In genomic region chr20:51494241-51495110, GRCh38 we compare ENCODE assay signal across 14 cellular contexts. TPM values are rescaled to one million over a fixed set of nuclear protein-coding genes. Genes with fewer than 3 reads are reported as not detected.
DNase-seq lines count a peak whose midpoint lies in the region; ATAC-seq, FAIRE-seq and TF ChIP-seq lines count a peak whose summit lies in the region.
"Had no signal": no experiment of that assay in that cellular context is flagged by ENCODE, and none has a peak within 500 bp of the region (broad histone marks: within the 10 kb centered on the region; RNA-seq: fewer than 3 reads in every experiment).

No MANE protein-coding gene starts in this region.

- peaks cover 10% of the 10 kb centered on the region; the same call in 2 of the 3 replicates for H3K36me3 ChIP-seq in K562 (ENCODE audit: control insufficient read depth, insufficient read depth, low read length)
- no peaks in the 10 kb centered on the region for H3K36me3 ChIP-seq in transverse colon
- H3K36me3 ChIP-seq: heart left ventricle had no signal

- CTCF ChIA-PET in activated B cell treated with CpG ODN at 0.5 μM for 24 hours (lab: Charles Lee): interaction anchor here (1.0 kb wide), 1 partner anchor 109 kb away, joined by 4 read pairs; no protein-coding TSS in a partner anchor
- CTCF ChIA-PET in K562 (lab: Yijun Ruan, JAX; ENCODE audit: low intra/inter-chr PET ratio): no interaction called here

- ATAC-seq in activated B cell treated with CpG ODN at 0.5 μM for 24 hours (ENCODE audit: low read depth) (no peak), K562 (no peak), GM21528 (IDR thresholded peaks at IDR 0.05; ENCODE audit: low FRiP score, unreplicated experiment) (no peak)
- ATAC-seq in stimulated activated naive B cell treated with anti-CD40 and anti-IgM and Interleukin-4, amounts not matched to agents 10 μg/mL and 1 μg/mL and 100 μg/mL, for 72 hours (replicated peaks): no peak
- ATAC-seq: heart left ventricle, left colon had no signal

- TF ChIP-seq RAD21 in K562 (CRISPR knock-in tag; conservative IDR thresholded peaks at IDR 0.05 in 1 of 2, IDR thresholded peaks at IDR 0.05 in 1 of 2): no peak

- TF ChIP-seq EP300 in K562 (IDR thresholded peaks at IDR 0.05; ENCODE audit: low read length) (no peak), transverse colon (IDR thresholded peaks at IDR 0.05; ENCODE audit: low read depth) (no peak)

- H3K27ac ChIP-seq in K562 (ENCODE audit: extremely low read depth, low read depth, low read length): no peak overlapping the region
- no peak overlapping the region for H3K27ac ChIP-seq in transverse colon
- H3K27ac ChIP-seq: epithelial cell of prostate had no signal

- POLR2A ChIA-PET in activated B cell treated with CpG ODN at 0.5 μM for 24 hours (lab: Charles Lee): interaction anchor here (3.7 kb wide), 1 partner anchor 33 kb away, joined by 12 read pairs; no protein-coding TSS in a partner anchor
- POLR2A ChIA-PET in K562 (lab: Yijun Ruan, JAX): interaction anchor here (0.6 to 1.7 kb wide), 6 partner anchors 8 to 697 kb away, joined by 3 to 5 read pairs (median 4); partner anchors contain the start of gene ZFP64

- peak overlapping the region in 1 of 2 experiments; percentile 14; a peak in 1 of 4 replicates for H3K9ac ChIP-seq in K562 (ENCODE audit: insufficient read depth in 1 of 2, low read depth in 2 of 2, low read length in 2 of 2)

- H3K9me3 ChIP-seq in K562 (replicated peaks; ENCODE audit: control insufficient read depth, insufficient read depth, low read depth, low read length): no peaks in the 10 kb centered on the region
- no peaks in the 10 kb centered on the region for H3K9me3 ChIP-seq in transverse colon
- H3K9me3 ChIP-seq: heart left ventricle had no signal

- no TSS peak for BruUV-seq in K562 (replicated peaks; lab: Mats Ljungman, UMichigan)

- H3K4me3 ChIP-seq in K562 (no peak overlapping the region), transverse colon (no peak overlapping the region)
- H3K4me3 ChIP-seq: heart left ventricle had no signal

- TF ChIP-seq CTCF in activated B cell treated with CpG ODN at 0.5 μM for 24 hours (IDR thresholded peaks at IDR 0.05) (no peak), K562 (IDR thresholded peaks at IDR 0.05 in 2 of 3, conservative IDR thresholded peaks at IDR 0.05 in 1 of 3; ENCODE audit: insufficient read depth in 2 of 3, low read depth in 1 of 3, low read length in 3 of 3) (no peak), transverse colon (IDR thresholded peaks at IDR 0.05) (no peak), D721Med (IDR thresholded peaks at IDR 0.05; ENCODE audit: insufficient read depth, missing control alignments) (no peak)

- H3K27ac Mint-ChIP-seq in activated B cell treated with CpG ODN at 0.5 μM for 24 hours: peak overlapping the region; percentile 46
- peak overlapping the region; percentile 68 for H3K27ac Mint-ChIP-seq in stimulated activated naive B cell treated with anti-CD40 and anti-IgM and Interleukin-4, amounts not matched to agents 10 μg/mL and 1 μg/mL and 100 μg/mL, for 72 hours
- H3K27ac Mint-ChIP-seq: type B pancreatic cell had no signal

- H3K4me2 ChIP-seq in K562 (ENCODE audit: insufficient read depth, low read length): no peak overlapping the region

- H3K4me1 ChIP-seq in K562 (replicated peaks in 1 of 2; ENCODE audit: control insufficient read depth in 2 of 2, insufficient read depth in 2 of 2, low read length in 2 of 2) (peaks cover 36 to 40% of the 10 kb centered on the region in 2 experiments), transverse colon (peaks cover 0 to 28% (median 3%) of the 10 kb centered on the region in 4 donors)

- H2AFZ ChIP-seq in K562 (ENCODE audit: low read depth, low read length): no peak overlapping the region

- H3K4me3 Mint-ChIP-seq in activated B cell treated with CpG ODN at 0.5 μM for 24 hours: peak overlapping the region; percentile 32
- peak overlapping the region; percentile 27 to 53 for H3K4me3 Mint-ChIP-seq in stimulated activated naive B cell treated with anti-CD40 and anti-IgM and Interleukin-4, amounts not matched to agents 10 μg/mL and 1 μg/mL and 100 μg/mL, for 72 hours
- H3K4me3 Mint-ChIP-seq: type B pancreatic cell had no signal

- FAIRE-seq in K562 (lab: Jason Lieb, UNC): no peak
- FAIRE-seq in D721Med (lab: Jason Lieb, UNC): no peak
- FAIRE-seq: bronchial epithelial cell had no signal

- no peaks in the 10 kb centered on the region for H3K27me3 ChIP-seq in K562 (ENCODE audit: control insufficient read depth in 2 of 2, insufficient read depth in 2 of 2, low read length in 2 of 2)
- H3K27me3 ChIP-seq in transverse colon: no peaks in the 10 kb centered on the region
- H3K27me3 ChIP-seq: heart left ventricle had no signal

- intact Hi-C loops in activated B cell treated with CpG ODN at 0.5 μM for 24 hours (cut with micrococcal nuclease): no loop called here
- intact Hi-C loops in K562 (cut with micrococcal nuclease): no loop called here
- intact Hi-C loops in transverse colon (cut with DNase I; ENCODE audit: low total_unique reads): no loop called here

- peaks cover 48% of the 10 kb centered on the region for H3K36me3 Mint-ChIP-seq in activated B cell treated with CpG ODN at 0.5 μM for 24 hours (ENCODE audit: low read depth)
- peaks cover 30 to 81% of the 10 kb centered on the region in 2 donors for H3K36me3 Mint-ChIP-seq in stimulated activated naive B cell treated with anti-CD40 and anti-IgM and Interleukin-4, amounts not matched to agents 10 μg/mL and 1 μg/mL and 100 μg/mL, for 72 hours

- no peaks in the 10 kb centered on the region for H3K27me3 Mint-ChIP-seq in activated B cell treated with CpG ODN at 0.5 μM for 24 hours
- H3K27me3 Mint-ChIP-seq in stimulated activated naive B cell treated with anti-CD40 and anti-IgM and Interleukin-4, amounts not matched to agents 10 μg/mL and 1 μg/mL and 100 μg/mL, for 72 hours: no peaks in the 10 kb centered on the region
- H3K27me3 Mint-ChIP-seq: type B pancreatic cell had no signal

- in situ Hi-C loops in K562 (cut with MboI) (no loop called here), transverse colon (cut with MboI; ENCODE audit: low pct_ligation_motif_present in 1 of 4, low pct_unique_long_range_greater_than_20kb in 1 of 4, low sequenced_read_pairs in 3 of 4) (no loop called here)

- no peaks in the 10 kb centered on the region for H4K20me1 ChIP-seq in K562 (replicated peaks; ENCODE audit: control insufficient read depth, insufficient read depth, low read length)

- DNase-seq in activated T-cell treated with anti-CD3 and anti-CD28 coated beads for 24 hours (ENCODE audit: low read depth) (peak; percentile 32), activated T-cell treated with anti-CD3 and anti-CD28 coated beads for 4 hours (no peak), activated B cell treated with CpG ODN at 0.5 μM for 24 hours (no peak), K562 (ENCODE audit: extremely low read depth in 1 of 4, low spot score in 3 of 4) (no peak), transverse colon (no peak), D721Med (ENCODE audit: insufficient read length, low spot score) (no peak)
- DNase-seq in stimulated activated naive B cell treated with anti-CD40 and anti-IgM and Interleukin-4, amounts not matched to agents 10 μg/mL and 1 μg/mL and 100 μg/mL, for 72 hours: no peak
- DNase-seq: heart left ventricle, left colon, OCI-M1 had no signal

- H3K79me2 ChIP-seq in K562 (ENCODE audit: control insufficient read depth, insufficient read depth, low read length): peaks cover 31% of the 10 kb centered on the region

- H3K4me1 Mint-ChIP-seq in activated B cell treated with CpG ODN at 0.5 μM for 24 hours: peaks cover 88% of the 10 kb centered on the region
- H3K4me1 Mint-ChIP-seq in stimulated activated naive B cell treated with anti-CD40 and anti-IgM and Interleukin-4, amounts not matched to agents 10 μg/mL and 1 μg/mL and 100 μg/mL, for 72 hours: peaks cover 66 to 84% of the 10 kb centered on the region in 2 donors

- no peak for TF ChIP-seq POLR2A in K562 (conservative IDR thresholded peaks at IDR 0.05)
- no peak for TF ChIP-seq POLR2A in transverse colon (IDR thresholded peaks at IDR 0.05)

- H3K9me1 ChIP-seq in K562 (ENCODE audit: control insufficient read depth, insufficient read depth, low read length): peaks cover 5% of the 10 kb centered on the region

- WGBS in K562 (ENCODE audit: insufficient coverage, low coverage, missing lambda C conversion rate): 87% methylated on average over 16 of the region's 16 CpGs
- WGBS in transverse colon (ENCODE audit: low coverage in 1 of 2), 2 donors: 72 to 79% methylated on average over 11 to 16 of the region's 16 CpGs

- H3K9me3 Mint-ChIP-seq in activated B cell treated with CpG ODN at 0.5 μM for 24 hours: no peaks in the 10 kb centered on the region
- H3K9me3 Mint-ChIP-seq in stimulated activated naive B cell treated with anti-CD40 and anti-IgM and Interleukin-4, amounts not matched to agents 10 μg/mL and 1 μg/mL and 100 μg/mL, for 72 hours: peaks cover 3 to 9% of the 10 kb centered on the region in 2 donors
- H3K9me3 Mint-ChIP-seq: type B pancreatic cell had no signal

RNA-seq across cellular contexts. Expression of gene NFATC2, which starts 48.0 kb away (rescaled TPM):
- 41.2 and 46.0 TPM in 2 replicates for total RNA-seq in activated B cell treated with CpG ODN at 0.5 μM for 24 hours
- total RNA-seq in K562 (2011; cell fraction: chromatin; rRNA removed; ENCODE audit: low replicate concordance): 19.7 and 27.2 TPM in 2 replicates
- 7.7 and 10.9 TPM in 2 replicates for total RNA-seq in K562 (2011; cell fraction: nucleolus; rRNA removed)
- 16.1 and 29.1 TPM in 2 replicates for total RNA-seq in K562 (2011; cell fraction: nucleoplasm; rRNA removed)
- 2.5 and 3.7 TPM in 2 replicates for total RNA-seq in K562 (2014; rRNA removed)
- 2.7 and 3.0 TPM in 2 replicates for total RNA-seq in K562 (2014; rRNA removed; fragmentation: Illumina TruSeq; extraction: Trizol)
- total RNA-seq in K562 (2015; rRNA removed; fragmentation: Illumina TruSeq; extraction: Trizol): 2.6 and 3.3 TPM in 2 replicates
- total RNA-seq in K562 (2021): 11.2 and 11.3 TPM in 2 replicates
- polyA plus RNA-seq in K562 (2011; rRNA removed): 1.6 and 2.1 TPM in 2 replicates
- polyA plus RNA-seq in K562 (2011; cell fraction: cytosol; rRNA removed): 1.00 and 1.6 TPM in 2 replicates
- 5.3 and 5.7 TPM in 2 replicates for polyA plus RNA-seq in K562 (2011; cell fraction: nucleus; rRNA removed)
- polyA plus RNA-seq in K562 (2012): 7.2 and 8.8 TPM in 2 replicates
- 7.0 and 8.1 TPM in 2 replicates for polyA plus RNA-seq in K562 (2014; fragmentation: Illumina TruSeq; extraction: Trizol)
- polyA plus RNA-seq in K562 (2014; fragmentation: Nextera tagmentation; extraction: Ambion mirVana): 1 to 10 TPM; 1.9 to 4.1 TPM
- polyA plus RNA-seq in K562 (2014; rRNA removed): 3.8 and 4.0 TPM in 2 replicates
- 2.7 and 4.2 TPM in 2 replicates for polyA minus RNA-seq in K562 (2011; rRNA and poly(A)+ RNA removed)
- polyA minus RNA-seq in K562 (2011; cell fraction: cytosol; rRNA and poly(A)+ RNA removed): 4.4 and 4.8 TPM in 2 replicates
- polyA minus RNA-seq in K562 (2011; cell fraction: nucleus; rRNA and poly(A)+ RNA removed): 4.3 TPM in 2 replicates
- 10 to 100 TPM in 3 of 4 donors, 1 to 10 TPM in 1; 5.3 to 22.5 (median 11.5) TPM for total RNA-seq in transverse colon
- total RNA-seq: bronchial epithelial cell had no signal
